Comparison of ENCODE assay signal across 27 cellular contexts in genomic region chr12:100688451-100688864, GRCh38.
DNase-seq lines count a peak whose midpoint lies in the region; ATAC-seq and TF ChIP-seq lines count a peak whose summit lies in the region.
"Had no signal": no experiment of that assay in that cellular context is flagged by ENCODE, and none has a peak within 500 bp of the region (broad histone marks: within the 10 kb centered on the region; RNA-seq: fewer than 3 reads in every experiment).

No MANE protein-coding gene starts in this region.

- TF ChIP-seq CTCF in left lung (IDR thresholded peaks at IDR 0.05) (no peak), hepatocyte (IDR thresholded peaks at IDR 0.05; ENCODE audit: poor library complexity) (no peak)

- no peaks in the 10 kb centered on the region for H4K20me1 ChIP-seq in hepatocyte (ENCODE audit: insufficient read depth, poor library complexity, severe bottlenecking)

- H2AFZ ChIP-seq in hepatocyte: no peak overlapping the region

- H3K79me2 ChIP-seq in hepatocyte: no peaks in the 10 kb centered on the region

- 89% methylated on average over 2 of the region's 2 CpGs for WGBS in hepatocyte (ENCODE audit: low lambda C conversion rate, missing lambda C conversion rate)

- no peak overlapping the region for H3K27ac ChIP-seq in left lung
- H3K27ac ChIP-seq in hepatocyte: no peak overlapping the region
- H3K27ac ChIP-seq: ascending aorta, ovary, thoracic aorta had no signal

- ATAC-seq in left lung: peak; percentile 73
- ATAC-seq in GM18519 (IDR thresholded peaks at IDR 0.05; ENCODE audit: low FRiP score, unreplicated experiment): no peak
- ATAC-seq: activated CD8-positive, alpha-beta T cell treated with anti-CD3 and anti-CD28 coated beads, Interleukin-2, amount 10 ng/mL, durations not matched to agents 7 days and 5 days; effector memory CD8-positive, alpha-beta T cell; HepG2; natural killer cell; sciatic nerve; stimulated activated effector memory CD8-positive, alpha-beta T cell treated with anti-CD3 and anti-CD28 coated beads, Interleukin-12 subunit alpha, Interleukin-12 subunit beta, amount 100 ng/mL, for 72 hours had no signal

- intact Hi-C loops in left lung (cut with DNase I): no loop called here

- H3K4me2 ChIP-seq in hepatocyte: no peak overlapping the region

- H3K4me3 ChIP-seq in left lung (no peak overlapping the region), hepatocyte (no peak overlapping the region)
- H3K4me3 ChIP-seq: ascending aorta, ovary, thoracic aorta had no signal

- H3K27me3 ChIP-seq in left lung: no peaks in the 10 kb centered on the region
- no peaks in the 10 kb centered on the region for H3K27me3 ChIP-seq in hepatocyte
- H3K27me3 ChIP-seq: ascending aorta, ovary had no signal

- peaks cover 0 to 13% of the 10 kb centered on the region in 2 donors for H3K9me3 ChIP-seq in left lung
- H3K9me3 ChIP-seq in hepatocyte (ENCODE audit: low read depth): no peaks in the 10 kb centered on the region
- H3K9me3 ChIP-seq: ascending aorta, thoracic aorta had no signal

- no peaks in the 10 kb centered on the region for H3K9me2 ChIP-seq in hepatocyte (replicated peaks; ENCODE audit: insufficient read depth)

- H3K36me3 ChIP-seq in left lung (no peaks in the 10 kb centered on the region), hepatocyte (replicated peaks; ENCODE audit: insufficient read depth, low read depth) (no peaks in the 10 kb centered on the region)
- H3K36me3 ChIP-seq: ascending aorta, ovary, thoracic aorta had no signal

- DNase-seq in EH (ENCODE audit: low read depth) (peak; percentile 35), NCI-H128 (lab: John Stamatoyannopoulos, UW; ENCODE audit: unreplicated experiment) (peak; percentile 70), RPMI8226 (peak; percentile 38), left lung (no peak), T1000 (lab: John Stamatoyannopoulos, UW) (no peak), hepatocyte (ENCODE audit: low spot score) (no peak), DMS114 treated with DMSO at 0.1 percent for 48 hours (lab: John Stamatoyannopoulos, UW; ENCODE audit: unreplicated experiment) (no peak)
- DNase-seq: activated B cell treated with CpG ODN at 0.5 μM for 24 hours; activated CD8-positive, alpha-beta T cell treated with anti-CD3 and anti-CD28 coated beads, Interleukin-2, amount 10 ng/mL, durations not matched to agents 7 days and 5 days; activated naive CD4-positive, alpha-beta T cell treated with anti-CD3 and anti-CD28 coated beads, Interleukin-2, amount 50 U/mL, for 16 hours; activated T-cell treated with anti-CD3 and anti-CD28 coated beads, Interleukin-2, amount 50 U/mL, for 24 hours; effector memory CD8-positive, alpha-beta T cell; GOT3; hypothalamus; kidney; mesendoderm; natural killer cell; NCI-H146; NCI-H524 treated with DMSO at 0.1 percent for 48 hours; ovary; SIG-M5 had no signal

- no peaks in the 10 kb centered on the region for H3K4me1 ChIP-seq in left lung
- no peaks in the 10 kb centered on the region for H3K4me1 ChIP-seq in hepatocyte (ENCODE audit: insufficient read depth)
- H3K4me1 ChIP-seq: ascending aorta had no signal

Comparison
In these comparisons a context has a peak if more than half of its experiments do, and no peak if none do; other contexts are left out.
1. DNase-seq: peak in EH (single experiment), NCI-H128 (single experiment) and RPMI8226 (single experiment); none in left lung (0 of 2), T1000 (single experiment), hepatocyte (single experiment) and DMS114 treated with DMSO at 0.1 percent for 48 hours (single experiment).